Comparison of ENCODE assay signal across 8 cellular contexts in the genomic region with DNA sequence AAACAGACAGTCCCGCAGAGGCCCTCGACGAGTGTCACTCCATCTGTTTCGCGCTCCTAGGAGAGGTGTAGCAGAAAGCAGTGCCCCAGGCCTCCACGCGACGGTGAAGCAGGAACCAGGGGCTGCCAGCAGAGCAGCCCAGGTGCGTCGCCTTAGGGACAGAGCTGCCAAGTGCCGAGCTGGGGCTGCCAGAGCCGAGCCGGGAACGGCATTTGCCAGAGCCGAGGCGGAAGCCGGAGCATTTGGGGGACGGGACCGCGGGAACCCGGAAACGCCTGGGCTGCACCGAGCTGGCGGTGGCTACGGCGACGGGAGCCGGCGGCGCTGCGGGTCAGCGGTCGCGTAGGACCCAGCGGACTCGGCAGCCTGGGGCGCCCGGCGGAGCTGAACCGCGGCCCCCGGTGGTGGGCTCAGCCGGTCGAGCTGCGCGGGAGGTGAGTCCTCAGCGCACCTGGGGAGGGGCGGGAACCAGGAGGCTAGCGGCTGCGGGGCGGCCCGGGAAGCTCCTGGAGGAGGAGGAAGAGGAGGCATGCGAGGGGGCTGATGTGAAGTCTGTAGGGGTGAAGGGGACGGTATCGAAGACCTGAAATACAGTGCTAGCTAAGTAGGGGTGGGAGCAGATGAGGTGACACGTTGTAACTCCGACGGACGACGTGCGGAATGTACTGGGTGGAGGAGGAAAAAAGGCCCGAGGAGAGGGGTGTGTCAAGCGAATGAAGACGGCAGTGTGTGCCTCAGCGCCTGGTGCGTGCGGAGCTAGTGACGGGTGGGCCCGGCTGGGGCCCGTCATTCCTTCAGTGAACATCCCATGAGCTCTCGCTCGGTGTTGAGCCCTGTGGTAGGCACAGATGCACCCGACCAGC. TPM values are rescaled to one million over a fixed set of nuclear protein-coding genes. Genes with fewer than 3 reads are reported as not detected.
DNase-seq lines count a peak whose midpoint lies in the region; ATAC-seq and TF ChIP-seq lines count a peak whose summit lies in the region.

TSS of gene SLC35A3 (plus strand) at position 268 of the 863 bp plus-strand sequence. CDS start 23,559 bp downstream, outside the sequence.

- H3K36me3 ChIP-seq in GM23338 (ENCODE audit: insufficient read depth) = no peaks in the 10 kb centered on the region
- H3K36me3 ChIP-seq in SJSA1 = peaks cover 6% of the 10 kb centered on the region; the same call in 1 of the 2 replicates

- H3K36me3 Mint-ChIP-seq in GM23338 (ENCODE audit: low read depth) = no peaks in the 10 kb centered on the region

- H3K9me3 ChIP-seq in SJSA1 (replicated peaks) = no peaks in the 10 kb centered on the region

- H2AFZ ChIP-seq in GM23338 = peak within 1 kb of the TSS; percentile 100

- peak within 1 kb of the TSS; percentile 96 for H3K4me3 Mint-ChIP-seq in GM23338

- H3K27me3 Mint-ChIP-seq in GM23338 (ENCODE audit: insufficient read depth, low read depth, poor library complexity) = peaks cover 10% of the 10 kb centered on the region

- peaks cover 11% of the 10 kb centered on the region for H3K4me1 Mint-ChIP-seq in GM23338

- 0 out of 2 replicates have a peak, but pooled peaks cover 9% of the 10 kb centered on the region for H3F3A ChIP-seq in GM23338 (replicated peaks; ENCODE audit: low read depth)

- H3K27ac ChIP-seq in GM23338 (ENCODE audit: low read depth) (peak within 1 kb of the TSS; percentile 82; the same call in 1 of the 2 replicates), SJSA1 (peak within 1 kb of the TSS; percentile 43), temporal lobe (ENCODE audit: low read depth, low read length) (peak within 1 kb of the TSS; percentile 51)

- H3K4me1 ChIP-seq in GM23338 (ENCODE audit: insufficient read depth) (peaks cover 18% of the 10 kb centered on the region), SJSA1 (replicated peaks) (peaks cover 14% of the 10 kb centered on the region)

- H3K79me2 ChIP-seq in GM23338 (replicated peaks; ENCODE audit: insufficient read depth) = peaks cover 42% of the 10 kb centered on the region

- TF ChIP-seq CTCF in GM23338 (conservative IDR thresholded peaks at IDR 0.05; ENCODE audit: low read depth in 2 of 2) = 0 out of 4 replicates have a peak, but pooled peaks of 1 of the 2 experiments have one; percentile 2

- peak within 1 kb of the TSS; percentile 73 for H3K4me2 ChIP-seq in GM23338

- peak within 1 kb of the TSS; percentile 64 for H3K27ac Mint-ChIP-seq in GM23338

- DNase-seq in ELR (ENCODE audit: low read depth) (peak; percentile 81), GM23338 (ENCODE audit: low spot score) (peak; percentile 92), Kasumi-1 (lab: John Stamatoyannopoulos, UW) (peak; percentile 76 to 79), SJSA1 (ENCODE audit: low read depth in 1 of 2, low spot score in 2 of 2) (peak; percentile 75 to 80), globus pallidus (ENCODE audit: low spot score) (peak; percentile 61), occipital lobe (lab: John Stamatoyannopoulos, UW) (peak; percentile 78)
- peak; percentile 84 for DNase-seq in activated naive CD4-positive, alpha-beta T cell treated with Interleukin-2 at 50 U/mL for 16 hours

- H3K27me3 ChIP-seq in GM23338 (ENCODE audit: insufficient read depth) (no peaks in the 10 kb centered on the region), SJSA1 (replicated peaks) (no peaks in the 10 kb centered on the region)

- no peaks in the 10 kb centered on the region for H3K9me3 Mint-ChIP-seq in GM23338

- peak; percentile 96 for ATAC-seq in GM23338

- no peaks in the 10 kb centered on the region for H3K9me2 ChIP-seq in GM23338 (ENCODE audit: insufficient read depth)

- H3K4me3 ChIP-seq in GM23338 (peak within 1 kb of the TSS; percentile 88), SJSA1 (peak within 1 kb of the TSS; percentile 92)

- H4K20me1 ChIP-seq in GM23338 (replicated peaks; ENCODE audit: insufficient read depth) = no peaks in the 10 kb centered on the region

TF ChIP-seq in GM23338, 12 proteins besides CTCF, POLR2A, EP300 and RAD21 (continues in another document):
- TF ChIP-seq STAT1 (IDR thresholded peaks at IDR 0.05; ENCODE audit: unreplicated experiment) = no peak
- TF ChIP-seq CREB1 (CRISPR knock-in tag; IDR thresholded peaks at IDR 0.05; ENCODE audit: low read depth) = peak; percentile 58
- TF ChIP-seq NANOG (IDR thresholded peaks at IDR 0.05; ENCODE audit: borderline replicate concordance) = no peak
- TF ChIP-seq EZH2 (IDR thresholded peaks at IDR 0.05; ENCODE audit: low read depth, unreplicated experiment) = no peak
- no peak for TF ChIP-seq ZNF331 (CRISPR knock-in tag; IDR thresholded peaks at IDR 0.05; ENCODE audit: low read depth)
- TF ChIP-seq REST (IDR thresholded peaks at IDR 0.05; ENCODE audit: unreplicated experiment) = peak; percentile 36
- TF ChIP-seq ETS1 (IDR thresholded peaks at IDR 0.05) = peak; percentile 68
- TF ChIP-seq POLR2AphosphoS5 (IDR thresholded peaks at IDR 0.05; ENCODE audit: low read depth) = peak; percentile 90

RNA-seq across cellular contexts. Expression of gene SLC35A3, which starts in this region (rescaled TPM):
- total RNA-seq in GM23338 (2014; rRNA removed; shearing (Covaris generic)) = 24.3 and 27.2 TPM in 2 replicates
- polyA plus RNA-seq in GM23338 (2016; fragmentation: Nextera tagmentation; extraction: Ambion mirVana) = 7.6 and 8.4 TPM in 2 replicates
- total RNA-seq in SJSA1 (2014; rRNA removed; shearing (Covaris generic)) = 27.2 and 31.2 TPM in 2 replicates
- total RNA-seq in occipital lobe (44.1 TPM), temporal lobe (28.5 TPM)

Comparison
In these comparisons a context has a peak if more than half of its experiments do, and no peak if none do; other contexts are left out.
1. Peak in every context shown above with its lines: DNase-seq, ATAC-seq, H3K4me3 ChIP-seq and H3K27ac ChIP-seq.